Comparison of ENCODE assay signal across 17 cellular contexts in genomic region chr9:12934515-12935301, GRCh38.
DNase-seq lines count a peak whose midpoint lies in the region; ATAC-seq, FAIRE-seq and TF ChIP-seq lines count a peak whose summit lies in the region.
"Had no signal": no experiment of that assay in that cellular context is flagged by ENCODE, and none has a peak within 500 bp of the region (broad histone marks: within the 10 kb centered on the region; RNA-seq: fewer than 3 reads in every experiment).

No MANE protein-coding gene starts in this region.

- peaks cover 7% of the 10 kb centered on the region; the same call in 1 of the 3 replicates for H3K4me1 ChIP-seq in A549
- H3K4me1 ChIP-seq in mesodermal cell (ENCODE audit: control insufficient read depth, insufficient read depth, low read length, poor library complexity, severe bottlenecking), result peaks cover 28% of the 10 kb centered on the region
- H3K4me1 ChIP-seq: stomach had no signal

- no peaks in the 10 kb centered on the region for H3K9me3 ChIP-seq in A549
- H3K9me3 ChIP-seq in mesodermal cell (ENCODE audit: control insufficient read depth, low read length), result no peaks in the 10 kb centered on the region
- H3K9me3 ChIP-seq: stomach had no signal

- H3K4me2 ChIP-seq in A549, result no peak overlapping the region

- TF ChIP-seq EP300 in A549 (IDR thresholded peaks at IDR 0.05), result no peak

- CTCF ChIA-PET in A549 (lab: Yijun Ruan, JAX), result interaction anchor here (0.6 to 0.8 kb wide), 2 partner anchors 40 to 1412 kb away, joined by 3 to 4 read pairs; no protein-coding TSS in a partner anchor
- CTCF ChIA-PET in activated CD8-positive, alpha-beta T cell treated with anti-CD3 and anti-CD28 coated beads, Interleukin-2, amount 10 ng/mL, durations not matched to agents 7 days and 5 days (lab: Charles Lee), result no interaction called here

- H3K36me3 ChIP-seq in brain microvascular endothelial cell (replicated peaks) (no peaks in the 10 kb centered on the region), mesodermal cell (ENCODE audit: control insufficient read depth, insufficient read depth, low read length) (no peaks in the 10 kb centered on the region)
- H3K36me3 ChIP-seq: stomach had no signal

- ATAC-seq in A549, result no peak
- no peak for ATAC-seq in activated CD8-positive, alpha-beta T cell treated with anti-CD3 and anti-CD28 coated beads, Interleukin-2, amount 10 ng/mL, durations not matched to agents 7 days and 5 days
- ATAC-seq in HG03571 (IDR thresholded peaks at IDR 0.05; ENCODE audit: unreplicated experiment), result no peak

- no peaks in the 10 kb centered on the region for H3K36me3 Mint-ChIP-seq in activated CD8-positive, alpha-beta T cell treated with anti-CD3 and anti-CD28 coated beads, Interleukin-2, amount 10 ng/mL, durations not matched to agents 7 days and 5 days (ENCODE audit: low read depth)
- H3K36me3 Mint-ChIP-seq: CD8-positive, alpha-beta memory T cell had no signal

- H3K4me1 Mint-ChIP-seq in activated CD8-positive, alpha-beta T cell treated with anti-CD3 and anti-CD28 coated beads, Interleukin-2, amount 10 ng/mL, durations not matched to agents 7 days and 5 days (ENCODE audit: low read depth), result no peaks in the 10 kb centered on the region
- H3K4me1 Mint-ChIP-seq: CD8-positive, alpha-beta memory T cell had no signal

- H3K27ac ChIP-seq in A549 (no peak overlapping the region), brain microvascular endothelial cell (peak overlapping the region; percentile 36), mesodermal cell (ENCODE audit: low read depth, low read length, severe bottlenecking) (peak overlapping the region; percentile 88)
- H3K27ac ChIP-seq: stomach had no signal

- DNase-seq in A549 (ENCODE audit: low read depth in 1 of 2, low spot score in 1 of 2) (no peak), LHCN-M2 (ENCODE audit: low read depth) (peak; percentile 76), brain microvascular endothelial cell (no peak), iPS-NIHi11 (ENCODE audit: low spot score) (no peak), HUDEP-2 (lab: John Stamatoyannopoulos, UW; ENCODE audit: unreplicated experiment in 76 of 76) (no peak)
- no peak for DNase-seq in activated CD8-positive, alpha-beta T cell treated with anti-CD3 and anti-CD28 coated beads, Interleukin-2, amount 10 ng/mL, durations not matched to agents 7 days and 5 days
- DNase-seq: activated CD4-positive, alpha-beta T cell treated with anti-CD3 and anti-CD28 coated beads for 4 hours; activated T-cell treated with anti-CD3 and anti-CD28 coated beads, Interleukin-2, amount 50 U/mL, for 48 hours; CD8-positive, alpha-beta memory T cell; cerebellar nuclear complex; NCI-H2029; posterior cingulate gyrus; stomach had no signal

- 76% methylated on average over 6 of the region's 6 CpGs for WGBS in A549 (ENCODE audit: missing lambda C conversion rate)
- WGBS in mesodermal cell (ENCODE audit: insufficient coverage in 2 of 2), 2 experiments, result 80 to 92% methylated on average over 6 of the region's 6 CpGs

- no peak overlapping the region for H3K4me3 ChIP-seq in A549
- H3K4me3 ChIP-seq in brain microvascular endothelial cell (ENCODE audit: low read depth, low read length), result no peak overlapping the region
- H3K4me3 ChIP-seq in mesodermal cell (ENCODE audit: extremely low read depth, insufficient read depth, low read length, poor library complexity, severe bottlenecking), result no peak overlapping the region
- H3K4me3 ChIP-seq: stomach had no signal

- no peaks in the 10 kb centered on the region for H3K27me3 ChIP-seq in brain microvascular endothelial cell (replicated peaks)
- H3K27me3 ChIP-seq: stomach had no signal

- no peak overlapping the region for H3K27ac Mint-ChIP-seq in activated CD8-positive, alpha-beta T cell treated with anti-CD3 and anti-CD28 coated beads, Interleukin-2, amount 10 ng/mL, durations not matched to agents 7 days and 5 days
- H3K27ac Mint-ChIP-seq: CD8-positive, alpha-beta memory T cell; T-helper 2 cell treated with Interferon-gamma antibody and Interleukin-4, amounts not matched to agents 5 μg/mL and 100 μg/mL, for 36 hours had no signal

- no peak overlapping the region for H3K4me3 Mint-ChIP-seq in activated CD8-positive, alpha-beta T cell treated with anti-CD3 and anti-CD28 coated beads, Interleukin-2, amount 10 ng/mL, durations not matched to agents 7 days and 5 days
- H3K4me3 Mint-ChIP-seq: CD8-positive, alpha-beta memory T cell; T-helper 2 cell treated with Interferon-gamma antibody and Interleukin-4, amounts not matched to agents 5 μg/mL and 100 μg/mL, for 36 hours had no signal

- no peaks in the 10 kb centered on the region for H3K27me3 Mint-ChIP-seq in activated CD8-positive, alpha-beta T cell treated with anti-CD3 and anti-CD28 coated beads, Interleukin-2, amount 10 ng/mL, durations not matched to agents 7 days and 5 days (ENCODE audit: low read depth)
- H3K27me3 Mint-ChIP-seq: CD8-positive, alpha-beta memory T cell had no signal

- FAIRE-seq in A549 (lab: Jason Lieb, UNC), result peak; percentile 84
- FAIRE-seq: GM12892 had no signal

- in situ Hi-C loops in brain microvascular endothelial cell (cut with HindIII; ENCODE audit: low pct_ligation_motif_present, low sequenced_read_pairs), result no loop called here

- TF ChIP-seq RAD21 in A549 (conservative IDR thresholded peaks at IDR 0.05 in 1 of 2, IDR thresholded peaks at IDR 0.05 in 1 of 2), result no peak

- no peak for TF ChIP-seq POLR2A in A549 (IDR thresholded peaks at IDR 0.05; ENCODE audit: low read length)

- no peak for TF ChIP-seq CTCF in A549 (IDR thresholded peaks at IDR 0.05)
- no peak for TF ChIP-seq CTCF in brain microvascular endothelial cell (IDR thresholded peaks at IDR 0.05; ENCODE audit: low read depth, low read length, missing control alignments)

- H3K9me3 Mint-ChIP-seq in activated CD8-positive, alpha-beta T cell treated with anti-CD3 and anti-CD28 coated beads, Interleukin-2, amount 10 ng/mL, durations not matched to agents 7 days and 5 days (ENCODE audit: insufficient read depth), result no peaks in the 10 kb centered on the region

- POLR2A ChIA-PET in A549 (lab: Yijun Ruan, JAX), result no interaction called here
- POLR2A ChIA-PET in activated CD8-positive, alpha-beta T cell treated with anti-CD3 and anti-CD28 coated beads, Interleukin-2, amount 10 ng/mL, durations not matched to agents 7 days and 5 days (lab: Charles Lee), result no interaction called here

TF ChIP-seq in A549, 52 proteins besides CTCF, POLR2A, EP300 and RAD21 (continues in another document):
- TF ChIP-seq HOXB5 (CRISPR knock-in tag; IDR thresholded peaks at IDR 0.05) (no peak), HOXB13 (CRISPR knock-in tag; IDR thresholded peaks at IDR 0.05; ENCODE audit: low read depth) (no peak), BHLHE40 (IDR thresholded peaks at IDR 0.05; ENCODE audit: low read depth, low read length) (no peak), CHD4 (IDR thresholded peaks at IDR 0.05; ENCODE audit: borderline replicate concordance) (no peak), NFE2L2 (conservative IDR thresholded peaks at IDR 0.05; ENCODE audit: low read length) (no peak), JUN (IDR thresholded peaks at IDR 0.05) (no peak), MAX (IDR thresholded peaks at IDR 0.05) (no peak), SREBF2 (IDR thresholded peaks at IDR 0.05) (no peak), HEYL (CRISPR knock-in tag; IDR thresholded peaks at IDR 0.05) (no peak), FOXS1 (CRISPR knock-in tag; IDR thresholded peaks at IDR 0.05) (no peak), ZNF302 (CRISPR knock-in tag; IDR thresholded peaks at IDR 0.05) (no peak)
- TF ChIP-seq, protein P1, sequence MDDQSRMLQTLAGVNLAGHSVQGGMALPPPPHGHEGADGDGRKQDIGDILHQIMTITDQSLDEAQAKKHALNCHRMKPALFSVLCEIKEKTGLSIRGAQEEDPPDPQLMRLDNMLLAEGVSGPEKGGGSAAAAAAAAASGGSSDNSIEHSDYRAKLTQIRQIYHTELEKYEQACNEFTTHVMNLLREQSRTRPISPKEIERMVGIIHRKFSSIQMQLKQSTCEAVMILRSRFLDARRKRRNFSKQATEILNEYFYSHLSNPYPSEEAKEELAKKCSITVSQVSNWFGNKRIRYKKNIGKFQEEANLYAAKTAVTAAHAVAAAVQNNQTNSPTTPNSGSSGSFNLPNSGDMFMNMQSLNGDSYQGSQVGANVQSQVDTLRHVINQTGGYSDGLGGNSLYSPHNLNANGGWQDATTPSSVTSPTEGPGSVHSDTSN (IDR thresholded peaks at IDR 0.05), result no peak
- TF ChIP-seq, protein P2, sequence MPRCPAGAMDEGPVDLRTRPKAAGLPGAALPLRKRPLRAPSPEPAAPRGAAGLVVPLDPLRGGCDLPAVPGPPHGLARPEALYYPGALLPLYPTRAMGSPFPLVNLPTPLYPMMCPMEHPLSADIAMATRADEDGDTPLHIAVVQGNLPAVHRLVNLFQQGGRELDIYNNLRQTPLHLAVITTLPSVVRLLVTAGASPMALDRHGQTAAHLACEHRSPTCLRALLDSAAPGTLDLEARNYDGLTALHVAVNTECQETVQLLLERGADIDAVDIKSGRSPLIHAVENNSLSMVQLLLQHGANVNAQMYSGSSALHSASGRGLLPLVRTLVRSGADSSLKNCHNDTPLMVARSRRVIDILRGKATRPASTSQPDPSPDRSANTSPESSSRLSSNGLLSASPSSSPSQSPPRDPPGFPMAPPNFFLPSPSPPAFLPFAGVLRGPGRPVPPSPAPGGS (IDR thresholded peaks at IDR 0.05), result no peak

Comparison
In these comparisons a context has a peak if more than half of its experiments do, and no peak if none do; other contexts are left out.
1. H3K27ac ChIP-seq: peak in brain microvascular endothelial cell (single experiment) and mesodermal cell (single experiment); none in A549 (0 of 2).